19 cellular contexts compared by ENCODE assay signal in genomic region chr9:134315716-134316443, GRCh38. TPM values are rescaled to one million over a fixed set of nuclear protein-coding genes. Genes with fewer than 3 reads are reported as not detected.
A peak's percentile ranks its signal among the peaks of the same experiment; 100 is the strongest.
DNase-seq lines count a peak whose midpoint lies in the region; ATAC-seq, FAIRE-seq and TF ChIP-seq lines count a peak whose summit lies in the region.
"Had no signal": no experiment of that assay in that cellular context is flagged by ENCODE, and none has a peak within 500 bp of the region (broad histone marks: within the 10 kb centered on the region; RNA-seq: fewer than 3 reads in every experiment).

No MANE protein-coding gene starts in this region.

- TF ChIP-seq POLR2A in erythroblast (IDR thresholded peaks at IDR 0.05; ENCODE audit: low read length): no peak

- in situ Hi-C loops in GM23248 (cut with MboI): no loop called here

- H3K27me3 ChIP-seq in GM23248 (replicated peaks; ENCODE audit: insufficient read depth) (no peaks in the 10 kb centered on the region), left lung (no peaks in the 10 kb centered on the region)

- H3K4me1 ChIP-seq in GM23248 (ENCODE audit: insufficient read depth) (peaks cover 30% of the 10 kb centered on the region), left lung (peaks cover 0 to 3% of the 10 kb centered on the region in 2 donors)

- H3K4me2 ChIP-seq in GM23248 (ENCODE audit: unreplicated experiment): no peak overlapping the region

- FAIRE-seq in HTR-8/SVneo (lab: Jason Lieb, UNC): no peak
- FAIRE-seq: bronchial epithelial cell, endothelial cell of umbilical vein, G401.6 had no signal

- no peak overlapping the region for H3K4me3 ChIP-seq in GM23248
- H3K4me3 ChIP-seq in left lung: no peak overlapping the region

- DNase-seq in GM23248: peak; percentile 34
- peak; percentile 84 to 85 for DNase-seq in erythroblast (lab: John Stamatoyannopoulos, UW)
- DNase-seq in left lung: peak; percentile 22 to 65
- DNase-seq in sciatic nerve (ENCODE audit: low spot score): peak; percentile 54
- DNase-seq in LoVo (ENCODE audit: low spot score): no peak
- DNase-seq in HTR-8/SVneo (ENCODE audit: insufficient read length, low spot score): no peak
- DNase-seq in NOMO-1 treated with dmso at 0.1 percent for 144 hours (lab: John Stamatoyannopoulos, UW; ENCODE audit: unreplicated experiment): no peak
- DNase-seq: activated CD4-positive, alpha-beta T cell treated with anti-CD3 and anti-CD28 coated beads for 36 hours; activated CD8-positive, alpha-beta memory T cell treated with anti-CD3 and anti-CD28 coated beads for 24 hours; activated naive CD4-positive, alpha-beta T cell treated with Interleukin-2 at 50 U/mL for 16 hours; activated T-cell treated with anti-CD3 and anti-CD28 coated beads, Interleukin-2, amount 50 U/mL, for 4 hours; amniotic stem cell; DMS 273 treated with DMSO at 0.1 percent for 48 hours; MM.1S; NCI-H1694; SHP77 had no signal

- no peak for ATAC-seq in left lung
- peak; percentile 2 for ATAC-seq in sciatic nerve
- ATAC-seq: activated CD4-positive, alpha-beta T cell treated with anti-CD3 and anti-CD28 coated beads for 36 hours had no signal

- no peak overlapping the region for H3K9ac ChIP-seq in GM23248

- intact Hi-C loops in left lung (cut with DNase I): no loop called here
- intact Hi-C loops in sciatic nerve (cut with DNase I): no loop called here

- peaks cover 23% of the 10 kb centered on the region for H3F3A ChIP-seq in GM23248 (ENCODE audit: insufficient read depth)

- WGBS in GM23248 (ENCODE audit: low coverage in 1 of 2, low lambda C conversion rate in 2 of 2, missing lambda C conversion rate in 2 of 2), 2 experiments: 93 to 96% methylated on average over 14 to 19 of the region's 19 CpGs

- H3K27ac ChIP-seq in GM23248 (no peak overlapping the region), left lung (no peak overlapping the region)

- H3K9me2 ChIP-seq in GM23248 (ENCODE audit: insufficient read depth): no peaks in the 10 kb centered on the region

- no peaks in the 10 kb centered on the region for H3K79me2 ChIP-seq in GM23248 (ENCODE audit: insufficient read depth)

- H3K9me3 ChIP-seq in GM23248 (ENCODE audit: low read depth) (no peaks in the 10 kb centered on the region), left lung (no peaks in the 10 kb centered on the region)

- TF ChIP-seq CTCF in left lung (IDR thresholded peaks at IDR 0.05): no peak

- H3K36me3 ChIP-seq in GM23248 (ENCODE audit: low read depth): no peaks in the 10 kb centered on the region
- H3K36me3 ChIP-seq in left lung: no peaks in the 10 kb centered on the region

- H2AFZ ChIP-seq in GM23248: no peak overlapping the region

- no peaks in the 10 kb centered on the region for H4K20me1 ChIP-seq in GM23248 (ENCODE audit: insufficient read depth)

RNA-seq across cellular contexts. Expression of gene RXRA, which starts 10.4 kb away (rescaled TPM):
- 26.1 and 34.8 TPM in 2 replicates for total RNA-seq in GM23248 (2014; rRNA removed; shearing (Covaris generic))
- 3.5 and 3.9 TPM in 2 replicates for polyA plus RNA-seq in GM23248 (2016; fragmentation: Nextera tagmentation; extraction: Ambion mirVana)
- total RNA-seq in left lung (10 to 100 TPM; 56.7 to 79.5 TPM), sciatic nerve (78.1 TPM)

Comparison
In these comparisons a context has a peak if more than half of its experiments do, and no peak if none do; other contexts are left out.
1. DNase-seq: peak in GM23248 (single experiment), erythroblast (2 of 2), left lung (2 of 2) and sciatic nerve (single experiment); none in LoVo (single experiment), HTR-8/SVneo (single experiment) and NOMO-1 treated with dmso at 0.1 percent for 144 hours (single experiment).